ENCODE assay signal across 8 cellular contexts in genomic region chr7:149961878-149962277, GRCh38.
A peak's percentile ranks its signal among the peaks of the same experiment; 100 is the strongest.
DNase-seq lines count a peak whose midpoint lies in the region; ATAC-seq, FAIRE-seq and TF ChIP-seq lines count a peak whose summit lies in the region.
"Not testable (repeated sequence)": the region's sequence is repeated elsewhere in the genome, so short reads cannot be mapped to it uniquely, and the experiment has no call there.

No MANE protein-coding gene starts in this region.

- BruUV-seq in GM12878 (replicated peaks; lab: Mats Ljungman, UMichigan) = not testable (repeated sequence)

- H3K27ac ChIP-seq in CD4-positive, alpha-beta T cell (ENCODE audit: low read depth, low read length) = peak overlapping the region; percentile 0
- H3K27ac ChIP-seq in Karpas-422 (ENCODE audit: low read length); GM12878 (ENCODE audit: control insufficient read depth, insufficient read depth): not testable (repeated sequence)

- H3K4me3 ChIP-seq in Karpas-422 (ENCODE audit: low read length) = peak overlapping the region; percentile 13; the same call in 1 of the 2 replicates
- not testable (repeated sequence) for H3K4me3 ChIP-seq in GM12878

- not testable (repeated sequence) for H4K20me1 ChIP-seq in Karpas-422 (ENCODE audit: insufficient read depth, low read depth, low read length); GM12878 (ENCODE audit: control insufficient read depth, insufficient read depth)

- POLR2A ChIA-PET in CD4-positive, alpha-beta T cell (lab: Charles Lee); activated CD8-positive, alpha-beta T cell treated with anti-CD3 and anti-CD28 coated beads for 36 hours (lab: Charles Lee); GM12878 (lab: Charles Lee): not testable (repeated sequence)

- H3K9me2 ChIP-seq in Karpas-422 (replicated peaks; ENCODE audit: insufficient read depth, low read length) = not testable (repeated sequence)

- H2AFZ ChIP-seq in Karpas-422 (ENCODE audit: low read length) = peak overlapping the region; percentile 68; the same call in 1 of the 2 replicates
- not testable (repeated sequence) for H2AFZ ChIP-seq in GM12878 (ENCODE audit: control insufficient read depth, low read depth, low read length)

- TF ChIP-seq POLR2A in GM12878 (IDR thresholded peaks at IDR 0.05; ENCODE audit: low read depth, low read length) = not testable (repeated sequence)

- H3K9me3 Mint-ChIP-seq in CD4-positive, alpha-beta T cell; natural killer cell treated with Interleukin-12 subunit alpha and Interleukin-12 subunit beta and Interleukin-15 and Interleukin-18, amount 100 ng/mL, for 72 hours: not testable (repeated sequence)
- peaks cover 33% of the 10 kb centered on the region for H3K9me3 Mint-ChIP-seq in T-helper 1 cell treated with Interleukin-12 subunit alpha and Interleukin-12 subunit beta and Interleukin-4 antibody, amounts not matched to agents 30 μg/mL and 1 μg/mL, for 36 hours
- peaks cover 20% of the 10 kb centered on the region for H3K9me3 Mint-ChIP-seq in activated CD8-positive, alpha-beta T cell treated with anti-CD3 and anti-CD28 coated beads for 36 hours
- H3K9me3 Mint-ChIP-seq in stimulated activated memory B cell treated with anti-CD40 and anti-IgM and Interleukin-4, amounts not matched to agents 10 μg/mL and 1 μg/mL and 100 μg/mL, for 72 hours = peaks cover 15% of the 10 kb centered on the region

- not testable (repeated sequence) for H3K36me3 Mint-ChIP-seq in CD4-positive, alpha-beta T cell (ENCODE audit: low read depth); stimulated activated memory B cell treated with anti-CD40 and anti-IgM and Interleukin-4, amounts not matched to agents 10 μg/mL and 1 μg/mL and 100 μg/mL, for 72 hours
- H3K36me3 Mint-ChIP-seq in T-helper 1 cell treated with Interleukin-12 subunit alpha and Interleukin-12 subunit beta and Interleukin-4 antibody, amounts not matched to agents 30 μg/mL and 1 μg/mL, for 36 hours (ENCODE audit: low read depth) = peaks cover 11% of the 10 kb centered on the region
- peaks cover 27% of the 10 kb centered on the region for H3K36me3 Mint-ChIP-seq in activated CD8-positive, alpha-beta T cell treated with anti-CD3 and anti-CD28 coated beads for 36 hours (ENCODE audit: low read depth)
- H3K36me3 Mint-ChIP-seq in natural killer cell treated with Interleukin-12 subunit alpha and Interleukin-12 subunit beta and Interleukin-15 and Interleukin-18, amount 100 ng/mL, for 72 hours = peaks cover 17% of the 10 kb centered on the region

- not testable (repeated sequence) for H3K27me3 Mint-ChIP-seq in CD4-positive, alpha-beta T cell; T-helper 1 cell treated with Interleukin-12 subunit alpha and Interleukin-12 subunit beta and Interleukin-4 antibody, amounts not matched to agents 30 μg/mL and 1 μg/mL, for 36 hours (ENCODE audit: low read depth); activated CD8-positive, alpha-beta T cell treated with anti-CD3 and anti-CD28 coated beads for 36 hours; natural killer cell treated with Interleukin-12 subunit alpha and Interleukin-12 subunit beta and Interleukin-15 and Interleukin-18, amount 100 ng/mL, for 72 hours; stimulated activated memory B cell treated with anti-CD40 and anti-IgM and Interleukin-4, amounts not matched to agents 10 μg/mL and 1 μg/mL and 100 μg/mL, for 72 hours

- peaks cover 12% of the 10 kb centered on the region for H3K4me1 Mint-ChIP-seq in CD4-positive, alpha-beta T cell (ENCODE audit: low read depth)
- not testable (repeated sequence) for H3K4me1 Mint-ChIP-seq in T-helper 1 cell treated with Interleukin-12 subunit alpha and Interleukin-12 subunit beta and Interleukin-4 antibody, amounts not matched to agents 30 μg/mL and 1 μg/mL, for 36 hours (ENCODE audit: low read depth); stimulated activated memory B cell treated with anti-CD40 and anti-IgM and Interleukin-4, amounts not matched to agents 10 μg/mL and 1 μg/mL and 100 μg/mL, for 72 hours
- H3K4me1 Mint-ChIP-seq in activated CD8-positive, alpha-beta T cell treated with anti-CD3 and anti-CD28 coated beads for 36 hours (ENCODE audit: low read depth) = peaks cover 26% of the 10 kb centered on the region
- H3K4me1 Mint-ChIP-seq in natural killer cell treated with Interleukin-12 subunit alpha and Interleukin-12 subunit beta and Interleukin-15 and Interleukin-18, amount 100 ng/mL, for 72 hours (ENCODE audit: low read depth in 2 of 2) = peaks cover 13 to 17% of the 10 kb centered on the region in 2 donors

- H3K4me2 ChIP-seq in Karpas-422 (ENCODE audit: low read depth, low read length, poor library complexity, severe bottlenecking); GM12878 (ENCODE audit: control insufficient read depth, insufficient read depth): not testable (repeated sequence)

- intact Hi-C loops in CD4-positive, alpha-beta T cell (cut with DNase I, micrococcal nuclease); activated CD8-positive, alpha-beta T cell treated with anti-CD3 and anti-CD28 coated beads for 36 hours (cut with micrococcal nuclease); GM12878 (cut with micrococcal nuclease; ENCODE audit: unreplicated experiment): not testable (repeated sequence)

- RAD21 ChIA-PET in GM12878 (lab: Charles Lee; ENCODE audit: unreplicated experiment) = not testable (repeated sequence)

- not testable (repeated sequence) for H3K27me3 ChIP-seq in CD4-positive, alpha-beta T cell (ENCODE audit: control insufficient read depth, insufficient read depth, low read length); Karpas-422 (ENCODE audit: low read length); GM12878 (replicated peaks in 1 of 2; ENCODE audit: control insufficient read depth in 2 of 2, insufficient read depth in 2 of 2, low read length in 1 of 2)

- not testable (repeated sequence) for H3K4me3 Mint-ChIP-seq in CD4-positive, alpha-beta T cell; T-helper 1 cell treated with Interleukin-12 subunit alpha and Interleukin-12 subunit beta and Interleukin-4 antibody, amounts not matched to agents 30 μg/mL and 1 μg/mL, for 36 hours; activated CD8-positive, alpha-beta T cell treated with anti-CD3 and anti-CD28 coated beads for 36 hours; natural killer cell treated with Interleukin-12 subunit alpha and Interleukin-12 subunit beta and Interleukin-15 and Interleukin-18, amount 100 ng/mL, for 72 hours; stimulated activated memory B cell treated with anti-CD40 and anti-IgM and Interleukin-4, amounts not matched to agents 10 μg/mL and 1 μg/mL and 100 μg/mL, for 72 hours

- whole genome bisulfite sequencing in GM12878 (ENCODE audit: insufficient coverage, insufficient replicate concordance, low lambda C conversion rate, missing lambda C conversion rate) = 0% methylated on average over 1 of the region's 2 CpGs

- TF ChIP-seq EP300 in GM12878 (IDR thresholded peaks at IDR 0.05; ENCODE audit: borderline replicate concordance in 1 of 2, control insufficient read depth in 1 of 2, low read depth in 2 of 2, low read length in 2 of 2) = not testable (repeated sequence)

- H3K27ac Mint-ChIP-seq in CD4-positive, alpha-beta T cell = peak overlapping the region; percentile 47
- H3K27ac Mint-ChIP-seq in T-helper 1 cell treated with Interleukin-12 subunit alpha and Interleukin-12 subunit beta and Interleukin-4 antibody, amounts not matched to agents 30 μg/mL and 1 μg/mL, for 36 hours = peak overlapping the region; percentile 71
- peak overlapping the region; percentile 88 for H3K27ac Mint-ChIP-seq in activated CD8-positive, alpha-beta T cell treated with anti-CD3 and anti-CD28 coated beads for 36 hours
- H3K27ac Mint-ChIP-seq in natural killer cell treated with Interleukin-12 subunit alpha and Interleukin-12 subunit beta and Interleukin-15 and Interleukin-18, amount 100 ng/mL, for 72 hours = peak overlapping the region; percentile 91 to 94
- peak overlapping the region; percentile 68 for H3K27ac Mint-ChIP-seq in stimulated activated memory B cell treated with anti-CD40 and anti-IgM and Interleukin-4, amounts not matched to agents 10 μg/mL and 1 μg/mL and 100 μg/mL, for 72 hours

- CTCF ChIA-PET in CD4-positive, alpha-beta T cell (lab: Charles Lee); activated CD8-positive, alpha-beta T cell treated with anti-CD3 and anti-CD28 coated beads for 36 hours (lab: Charles Lee); GM12878 (lab: Yijun Ruan, JAX): not testable (repeated sequence)

- in situ Hi-C loops in GM12878 (cut with MboI) = not testable (repeated sequence)

- peak; percentile 57 for ATAC-seq in CD4-positive, alpha-beta T cell (ENCODE audit: poor library complexity)
- peak; percentile 72 for ATAC-seq in activated CD8-positive, alpha-beta T cell treated with anti-CD3 and anti-CD28 coated beads for 36 hours
- not testable (repeated sequence) for ATAC-seq in GM12878; stimulated activated memory B cell treated with anti-CD40 and anti-IgM and Interleukin-4, amounts not matched to agents 10 μg/mL and 1 μg/mL and 100 μg/mL, for 72 hours
- peak; percentile 76 to 86 for ATAC-seq in natural killer cell treated with Interleukin-12 subunit alpha and Interleukin-12 subunit beta and Interleukin-15 and Interleukin-18, amount 100 ng/mL, for 72 hours

- not testable (repeated sequence) for H3K9me3 ChIP-seq in CD4-positive, alpha-beta T cell (ENCODE audit: control insufficient read depth, low read length); Karpas-422 (ENCODE audit: low read length); GM12878 (replicated peaks; ENCODE audit: control insufficient read depth, insufficient read depth, low read length)

- H3K79me2 ChIP-seq in Karpas-422 (ENCODE audit: low read length); GM12878 (ENCODE audit: control insufficient read depth, insufficient read depth, low read length): not testable (repeated sequence)

- SMC1A ChIA-PET in GM12878 (lab: Charles Lee; ENCODE audit: uncharacterized antibody, unreplicated experiment) = not testable (repeated sequence)

- not testable (repeated sequence) for H3K9ac ChIP-seq in Karpas-422 (ENCODE audit: low read length); GM12878 (ENCODE audit: control insufficient read depth, insufficient read depth, low read length)

- TF ChIP-seq CTCF in CD4-positive, alpha-beta T cell (IDR thresholded peaks at IDR 0.05); activated CD8-positive, alpha-beta T cell treated with anti-CD3 and anti-CD28 coated beads for 36 hours (IDR thresholded peaks at IDR 0.05); GM12878 (IDR thresholded peaks at IDR 0.05 in 2 of 3, conservative IDR thresholded peaks at IDR 0.05 in 1 of 3; ENCODE audit: control insufficient read depth in 2 of 3, extremely low read depth in 1 of 3, insufficient read depth in 1 of 3, low read depth in 3 of 3, low read length in 3 of 3): not testable (repeated sequence)

- not testable (repeated sequence) for TF ChIP-seq RAD21 in GM12878 (IDR thresholded peaks at IDR 0.05; ENCODE audit: insufficient read depth, low read depth, low read length)

- not testable (repeated sequence) for H3K36me3 ChIP-seq in Karpas-422 (ENCODE audit: insufficient read depth, low read length); GM12878 (ENCODE audit: control insufficient read depth in 2 of 2, insufficient read depth in 2 of 2, low read length in 1 of 2)

- not testable (repeated sequence) for FAIRE-seq in GM12878 (lab: Jason Lieb, UNC)

- H3K4me1 ChIP-seq in Karpas-422 (ENCODE audit: low read length); GM12878 (ENCODE audit: control insufficient read depth, insufficient read depth, low read length): not testable (repeated sequence)

- DNase-seq in CD4-positive, alpha-beta T cell = peak in 3 of 10 experiments; percentile 7 to 17 (median 8)
- peak; percentile 71 for DNase-seq in Karpas-422
- peak; percentile 49 for DNase-seq in activated CD8-positive, alpha-beta T cell treated with anti-CD3 and anti-CD28 coated beads for 36 hours
- peak; percentile 21 for DNase-seq in activated gamma-delta T cell treated with Interleukin-2 at 50 U/mL for 16 hours
- DNase-seq in GM12878 (ENCODE audit: low read depth, low spot score); natural killer cell treated with Interleukin-12 subunit alpha and Interleukin-12 subunit beta and Interleukin-15 and Interleukin-18, amount 100 ng/mL, for 72 hours (ENCODE audit: low spot score): not testable (repeated sequence)
